In the genomic region with DNA sequence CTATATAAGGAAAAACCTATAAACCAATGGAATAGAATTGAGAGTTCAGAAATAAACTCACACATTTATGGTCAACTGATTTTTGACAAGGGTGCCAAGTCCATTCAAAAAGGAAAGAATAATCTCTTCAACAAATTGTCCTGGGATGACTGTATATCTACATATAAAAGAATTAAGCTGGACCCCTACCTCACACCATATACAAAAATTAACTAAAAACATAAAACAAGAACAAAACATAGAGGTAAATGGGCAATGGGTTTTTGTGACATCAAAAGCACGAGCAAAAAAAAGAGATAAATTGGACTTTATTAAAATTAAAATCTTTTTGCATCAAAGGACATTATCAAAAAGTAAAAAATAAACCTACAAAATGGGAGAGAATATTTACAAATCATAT, we compare ENCODE assay signal across 38 cellular contexts. TPM values are rescaled to one million over a fixed set of nuclear protein-coding genes. Genes with fewer than 3 reads are reported as not detected.
"Had no signal": no experiment of that assay in that cellular context is flagged by ENCODE, and none has a peak within 500 bp of the region (broad histone marks: within the 10 kb centered on the region; RNA-seq: fewer than 3 reads in every experiment).

No MANE protein-coding gene starts in this region.

- H3K4me1 ChIP-seq: adrenal gland, body of pancreas, breast epithelium had no signal

- H3K4me3 ChIP-seq: adrenal gland, body of pancreas, breast epithelium had no signal

- H3K9me3 ChIP-seq: adrenal gland, body of pancreas had no signal

- ATAC-seq: activated CD8-positive, alpha-beta T cell treated with anti-CD3 and anti-CD28 coated beads for 36 hours; activated naive CD4-positive, alpha-beta T cell treated with anti-CD3 and anti-CD28 coated beads, Interleukin-2, amount 50 U/mL, for 72 hours; activated T-cell treated with anti-CD3 and anti-CD28 coated beads, Interleukin-2, amount 50 U/mL, for 4 hours; activated T-cell treated with anti-CD3 and anti-CD28 coated beads, Interleukin-2, amount 50 U/mL, for 72 hours; activated T-helper 17 cell treated with anti-CD3 and anti-CD28 coated beads, Interleukin-2, amount 50 U/mL, for 72 hours; body of pancreas had no signal

- H3K36me3 ChIP-seq: adrenal gland, brain microvascular endothelial cell, breast epithelium had no signal

- H3K27ac Mint-ChIP-seq: activated B cell treated with CpG ODN at 0.5 μM for 24 hours; activated CD4-positive, alpha-beta memory T cell treated with anti-CD3 and anti-CD28 coated beads for 36 hours; activated CD4-positive, alpha-beta T cell treated with anti-CD3 and anti-CD28 coated beads, Interleukin-2, amount 10 ng/mL, durations not matched to agents 24 days and 14 days; activated CD8-positive, alpha-beta T cell treated with anti-CD3 and anti-CD28 coated beads for 36 hours; activated naive CD4-positive, alpha-beta T cell treated with anti-CD3 and anti-CD28 coated beads for 36 hours; activated naive CD4-positive, alpha-beta T cell treated with anti-CD3 and anti-CD28 coated beads, Interleukin-2, amount 50 U/mL, for 72 hours; activated naive CD8-positive, alpha-beta T cell treated with anti-CD3 and anti-CD28 coated beads for 36 hours; activated T-cell treated with anti-CD3 and anti-CD28 coated beads, Interleukin-2, amount 50 U/mL, for 72 hours; activated T-helper 1 cell treated with anti-CD3 and anti-CD28 coated beads, Interleukin-12 subunit alpha, Interleukin-12 subunit beta, Interleukin-2, Interleukin-4 antibody, amounts not matched to agents 30 ng/mL and 10 ng/mL and 1 ng/mL, durations not matched to agents 14 hours and 24 hours and 36 hours; activated T-helper 17 cell treated with anti-CD3 and anti-CD28 coated beads, Interleukin-2, amount 50 U/mL, for 72 hours; T-helper 1 cell treated with Interleukin-12 subunit alpha and Interleukin-12 subunit beta and Interleukin-4 antibody, amounts not matched to agents 30 μg/mL and 1 μg/mL, for 36 hours; T-helper 2 cell treated with Interferon-gamma antibody and Interleukin-4, amounts not matched to agents 5 μg/mL and 100 μg/mL, for 36 hours had no signal

- H3K4me3 Mint-ChIP-seq: activated B cell treated with CpG ODN at 0.5 μM for 24 hours; activated CD4-positive, alpha-beta memory T cell treated with anti-CD3 and anti-CD28 coated beads for 36 hours; activated CD4-positive, alpha-beta T cell treated with anti-CD3 and anti-CD28 coated beads, Interleukin-2, amount 10 ng/mL, durations not matched to agents 24 days and 14 days; activated CD8-positive, alpha-beta T cell treated with anti-CD3 and anti-CD28 coated beads for 36 hours; activated naive CD4-positive, alpha-beta T cell treated with anti-CD3 and anti-CD28 coated beads for 36 hours; activated naive CD8-positive, alpha-beta T cell treated with anti-CD3 and anti-CD28 coated beads for 36 hours; activated T-cell treated with anti-CD3 and anti-CD28 coated beads, Interleukin-2, amount 50 U/mL, for 4 hours; activated T-cell treated with anti-CD3 and anti-CD28 coated beads, Interleukin-2, amount 50 U/mL, for 72 hours; activated T-helper 1 cell treated with anti-CD3 and anti-CD28 coated beads, Interleukin-12 subunit alpha, Interleukin-12 subunit beta, Interleukin-2, Interleukin-4 antibody, amounts not matched to agents 30 ng/mL and 10 ng/mL and 1 ng/mL, durations not matched to agents 14 hours and 24 hours and 36 hours; activated T-helper 17 cell treated with anti-CD3 and anti-CD28 coated beads, Interleukin-2, amount 50 U/mL, for 72 hours; T-helper 1 cell treated with Interleukin-12 subunit alpha and Interleukin-12 subunit beta and Interleukin-4 antibody, amounts not matched to agents 30 μg/mL and 1 μg/mL, for 36 hours; T-helper 2 cell treated with Interferon-gamma antibody and Interleukin-4, amounts not matched to agents 5 μg/mL and 100 μg/mL, for 36 hours had no signal

- H3K4me1 Mint-ChIP-seq: activated B cell treated with CpG ODN at 0.5 μM for 24 hours; activated CD4-positive, alpha-beta T cell treated with anti-CD3 and anti-CD28 coated beads, Interleukin-2, amount 10 ng/mL, durations not matched to agents 24 days and 14 days; activated naive CD8-positive, alpha-beta T cell treated with anti-CD3 and anti-CD28 coated beads for 36 hours; activated T-helper 17 cell treated with anti-CD3 and anti-CD28 coated beads, Interleukin-2, amount 50 U/mL, for 72 hours had no signal

- DNase-seq: activated B cell treated with CpG ODN at 0.5 μM for 24 hours; activated CD4-positive, alpha-beta memory T cell treated with anti-CD3 and anti-CD28 coated beads for 36 hours; activated CD4-positive, alpha-beta T cell treated with anti-CD3 and anti-CD28 coated beads for 4 hours; activated CD4-positive, alpha-beta T cell treated with anti-CD3 and anti-CD28 coated beads, Interleukin-2, amount 10 ng/mL, durations not matched to agents 24 days and 14 days; activated CD4-positive, alpha-beta T cell treated with anti-CD3 and anti-CD28 coated beads, Interleukin-2, amount 50 U/mL, for 1 hour; activated CD4-positive, alpha-beta T cell treated with anti-CD3 and anti-CD28 coated beads, Interleukin-2, amount 50 U/mL, for 4 hours; activated CD4-positive, CD25-positive, alpha-beta regulatory T cell treated with anti-CD3 and anti-CD28 coated beads, Interleukin-2, amount 50 U/mL, for 72 hours; activated CD8-positive, alpha-beta memory T cell treated with anti-CD3 and anti-CD28 coated beads, Interleukin-2, amount 50 U/mL, for 4 hours; activated CD8-positive, alpha-beta T cell treated with anti-CD3 and anti-CD28 coated beads for 36 hours; activated effector memory CD4-positive, alpha-beta T cell treated with anti-CD3 and anti-CD28 coated beads, Interleukin-2, amount 50 U/mL, for 16 hours; activated gamma-delta T cell treated with Interleukin-2 at 50 U/mL for 16 hours; activated naive CD4-positive, alpha-beta T cell; activated naive CD4-positive, alpha-beta T cell treated with anti-CD3 and anti-CD28 coated beads for 36 hours; activated naive CD4-positive, alpha-beta T cell treated with anti-CD3 and anti-CD28 coated beads, Interleukin-2, amount 50 U/mL, for 16 hours; activated naive CD8-positive, alpha-beta T cell treated with anti-CD3 and anti-CD28 coated beads for 36 hours; activated T-cell treated with anti-CD3 and anti-CD28 coated beads for 4 hours; activated T-cell treated with anti-CD3 and anti-CD28 coated beads, Interleukin-2, amount 50 U/mL, for 1 hour; activated T-cell treated with anti-CD3 and anti-CD28 coated beads, Interleukin-2, amount 50 U/mL, for 4 hours; activated T-cell treated with anti-CD3 and anti-CD28 coated beads, Interleukin-2, amount 50 U/mL, for 72 hours; adrenal gland; amniotic stem cell; aorta; body of pancreas; brain microvascular endothelial cell; central memory CD4-positive, alpha-beta T cell; T-helper 2 cell; T-helper 9 cell had no signal

- H3K27ac ChIP-seq: adrenal gland, body of pancreas, brain microvascular endothelial cell, breast epithelium, VCaP had no signal

- H3K27me3 ChIP-seq: body of pancreas, brain microvascular endothelial cell, breast epithelium had no signal

- H3K36me3 Mint-ChIP-seq: activated naive CD8-positive, alpha-beta T cell treated with anti-CD3 and anti-CD28 coated beads for 36 hours had no signal

- H3K9me3 Mint-ChIP-seq: activated naive CD4-positive, alpha-beta T cell treated with anti-CD3 and anti-CD28 coated beads, Interleukin-2, amount 50 U/mL, for 72 hours; activated naive CD8-positive, alpha-beta T cell treated with anti-CD3 and anti-CD28 coated beads for 36 hours; activated T-helper 1 cell treated with anti-CD3 and anti-CD28 coated beads, Interleukin-12 subunit alpha, Interleukin-12 subunit beta, Interleukin-2, Interleukin-4 antibody, amounts not matched to agents 30 ng/mL and 10 ng/mL and 1 ng/mL, durations not matched to agents 14 hours and 24 hours and 36 hours; T-helper 1 cell treated with Interleukin-12 subunit alpha and Interleukin-12 subunit beta and Interleukin-4 antibody, amounts not matched to agents 30 μg/mL and 1 μg/mL, for 36 hours; T-helper 2 cell treated with Interferon-gamma antibody and Interleukin-4, amounts not matched to agents 5 μg/mL and 100 μg/mL, for 36 hours had no signal

- FAIRE-seq: astrocyte had no signal

RNA-seq across cellular contexts. Expression of a gene that starts 18.3 kb away (rescaled TPM):
- total RNA-seq: activated B cell treated with CpG ODN at 0.5 μM for 24 hours; activated CD4-positive, alpha-beta memory T cell treated with anti-CD3 and anti-CD28 coated beads for 36 hours; activated CD4-positive, alpha-beta T cell treated with anti-CD3 and anti-CD28 coated beads, Interleukin-2, amount 10 ng/mL, durations not matched to agents 24 days and 14 days; activated CD8-positive, alpha-beta memory T cell treated with anti-CD3 and anti-CD28 coated beads for 36 hours; activated CD8-positive, alpha-beta T cell treated with anti-CD3 and anti-CD28 coated beads for 36 hours; activated naive CD4-positive, alpha-beta T cell treated with anti-CD3 and anti-CD28 coated beads for 36 hours; activated naive CD4-positive, alpha-beta T cell treated with anti-CD3 and anti-CD28 coated beads, Interleukin-2, amount 50 U/mL, for 72 hours; activated naive CD8-positive, alpha-beta T cell treated with anti-CD3 and anti-CD28 coated beads for 36 hours; activated T-cell treated with anti-CD3 and anti-CD28 coated beads, Interleukin-2, amount 50 U/mL, for 4 hours; activated T-cell treated with anti-CD3 and anti-CD28 coated beads, Interleukin-2, amount 50 U/mL, for 72 hours; activated T-helper 1 cell treated with anti-CD3 and anti-CD28 coated beads, Interleukin-12 subunit alpha, Interleukin-12 subunit beta, Interleukin-2, Interleukin-4 antibody, amounts not matched to agents 30 ng/mL and 10 ng/mL and 1 ng/mL, durations not matched to agents 14 hours and 24 hours and 36 hours; activated T-helper 17 cell treated with anti-CD3 and anti-CD28 coated beads, Interleukin-2, amount 50 U/mL, for 72 hours; adrenal gland; aorta; astrocyte; body of pancreas; breast epithelium; cardiac septum; cerebellum had no signal
- polyA plus RNA-seq: aorta had no signal
